In genomic region chrX:102155806-102156179, GRCh38 we compare ENCODE assay signal across 2 cellular contexts.
TF ChIP-seq lines count a peak whose summit lies in the region.

Gene BEX5, minus strand, starts transcription at chrX:102155977. Its CDS starts 1,712 bp downstream, at chrX:102154265.

TF ChIP-seq in IMR-90, 13 proteins besides CTCF, POLR2A, EP300 and RAD21:
- TF ChIP-seq RCOR1 (IDR thresholded peaks at IDR 0.05; ENCODE audit: insufficient replicate concordance, low read length) (no peak), USF2 (IDR thresholded peaks at IDR 0.05; ENCODE audit: low read depth, low read length) (no peak), CHD1 (IDR thresholded peaks at IDR 0.05; ENCODE audit: low read depth, low read length) (no peak), CEBPB (IDR thresholded peaks at IDR 0.05; ENCODE audit: low read depth, low read length) (no peak), MXI1 (IDR thresholded peaks at IDR 0.05; ENCODE audit: borderline replicate concordance, low read depth, low read length) (no peak), NFE2L2 (IDR thresholded peaks at IDR 0.05; ENCODE audit: low read depth, low read length) (no peak), ELK1 (IDR thresholded peaks at IDR 0.05; ENCODE audit: borderline replicate concordance, low read depth, low read length) (no peak)

TF ChIP-seq in GM12878, 131 proteins besides CTCF, POLR2A, EP300 and RAD21:
- TF ChIP-seq CREB1 (IDR thresholded peaks at IDR 0.05; ENCODE audit: low read depth) (peak; percentile 56; the same call in 1 of the 2 replicates), YBX1 (IDR thresholded peaks at IDR 0.05) (no peak), CHD4 (IDR thresholded peaks at IDR 0.05) (no peak)
